ENCODE assay signal across 1 cellular context in genomic region chr15:90200534-90201139, GRCh38.
TF ChIP-seq lines count a peak whose summit lies in the region.

No MANE protein-coding gene starts in this region.

TF ChIP-seq in endothelial cell of umbilical vein, 7 proteins besides CTCF, POLR2A, EP300 and RAD21 (continued from another document):
- TF ChIP-seq MAX (IDR thresholded peaks at IDR 0.05; ENCODE audit: insufficient read depth, insufficient read length) (no peak), POLR2AphosphoS5 (IDR thresholded peaks at IDR 0.05; ENCODE audit: insufficient read depth, low read depth, low read length) (no peak)
TF ChIP-seq in endothelial cell of umbilical vein: peak in this region for 0.
